ENCODE assay signal across 8 cellular contexts in genomic region chr9:96441798-96442445, GRCh38. TPM values are rescaled to one million over a fixed set of nuclear protein-coding genes. Genes with fewer than 3 reads are reported as not detected.
DNase-seq lines count a peak whose midpoint lies in the region; ATAC-seq and TF ChIP-seq lines count a peak whose summit lies in the region.

No MANE protein-coding gene starts in this region.

- in situ Hi-C loops in GM23248 (cut with MboI) = no loop called here
- in situ Hi-C loops in Panc1 (cut with HindIII; ENCODE audit: low pct_unique_long_range_greater_than_20kb, low sequenced_read_pairs) = no loop called here

- DNase-seq in GM23248 (peak; percentile 48), Panc1 (ENCODE audit: low read depth, low spot score) (no peak), foreskin keratinocyte (peak in 1 of 2 donors; percentile 38)
- DNase-seq in stimulated activated CD4-positive, alpha-beta T cell treated with anti-CD3 and anti-CD28 coated beads, Interleukin-1b, Interleukin-23, amount 100 ng/mL, for 48 hours = no peak
- no peak for DNase-seq in effector memory CD4-positive, alpha-beta T cell
- DNase-seq in stimulated activated naive CD4-positive, alpha-beta T cell treated with Interleukin-2 at 50 U/mL for 16 hours (lab: John Stamatoyannopoulos, UW) = no peak

- no peaks in the 10 kb centered on the region for H3F3A ChIP-seq in GM23248 (ENCODE audit: insufficient read depth)

- BruUV-seq in Panc1 (replicated peaks; lab: Mats Ljungman, UMichigan) = no TSS peak

- H3K9me3 ChIP-seq in GM23248 (ENCODE audit: low read depth) (no peaks in the 10 kb centered on the region), Panc1 (ENCODE audit: control insufficient read depth, insufficient read depth, low read depth, low read length) (no peaks in the 10 kb centered on the region)
- H3K9me3 ChIP-seq in effector memory CD4-positive, alpha-beta T cell (ENCODE audit: control insufficient read depth, low read length) = no peaks in the 10 kb centered on the region

- no peaks in the 10 kb centered on the region for H3K79me2 ChIP-seq in GM23248 (ENCODE audit: insufficient read depth)

- no peak overlapping the region for H2AFZ ChIP-seq in GM23248

- H3K4me3 ChIP-seq in GM23248 = no peak overlapping the region
- H3K4me3 ChIP-seq in Panc1 (ENCODE audit: low read depth in 2 of 2, low read length in 2 of 2) = no peak overlapping the region
- no peak overlapping the region for H3K4me3 ChIP-seq in effector memory CD4-positive, alpha-beta T cell (ENCODE audit: insufficient read depth, low read depth, low read length, poor library complexity, severe bottlenecking)

- H3K4me2 ChIP-seq in GM23248 (ENCODE audit: unreplicated experiment) = no peak overlapping the region

- ATAC-seq in Panc1 (peak; percentile 65; the same call in 1 of the 2 replicates), foreskin keratinocyte (peak; percentile 19), GM19324 (IDR thresholded peaks at IDR 0.05; ENCODE audit: low FRiP score, unreplicated experiment) (no peak)

- POLR2A ChIA-PET in Panc1 (lab: Charles Lee) = no interaction called here

- H3K4me1 ChIP-seq in GM23248 (ENCODE audit: insufficient read depth) (no peaks in the 10 kb centered on the region), Panc1 (ENCODE audit: control insufficient read depth, insufficient read depth, low read length) (no peaks in the 10 kb centered on the region), foreskin keratinocyte (no peaks in the 10 kb centered on the region)
- no peaks in the 10 kb centered on the region for H3K4me1 ChIP-seq in effector memory CD4-positive, alpha-beta T cell (ENCODE audit: control insufficient read depth, insufficient read depth, low read length, poor library complexity, severe bottlenecking)

- H3K9ac ChIP-seq in GM23248 = no peak overlapping the region

- H3K27ac ChIP-seq in C4-2B (no peak overlapping the region), GM23248 (no peak overlapping the region), Panc1 (ENCODE audit: low read length) (no peak overlapping the region), foreskin keratinocyte (no peak overlapping the region)
- no peak overlapping the region for H3K27ac ChIP-seq in effector memory CD4-positive, alpha-beta T cell (ENCODE audit: insufficient read depth, low read length, poor library complexity, severe bottlenecking)

- H3K36me3 ChIP-seq in GM23248 (ENCODE audit: low read depth) (no peaks in the 10 kb centered on the region), Panc1 (ENCODE audit: control insufficient read depth, insufficient read depth, low read length) (no peaks in the 10 kb centered on the region)
- H3K36me3 ChIP-seq in effector memory CD4-positive, alpha-beta T cell (ENCODE audit: control insufficient read depth, insufficient read depth, low read length) = no peaks in the 10 kb centered on the region

- no peaks in the 10 kb centered on the region for H4K20me1 ChIP-seq in GM23248 (ENCODE audit: insufficient read depth)

- CTCF ChIA-PET in Panc1 (lab: Charles Lee) = interaction anchor here (0.6 to 1.4 kb wide), 3 partner anchors 10 to 202 kb away, joined by 4 to 19 read pairs (median 15); no protein-coding TSS in a partner anchor

- 75 to 79% methylated on average over 5 of the region's 5 CpGs for WGBS in GM23248 (ENCODE audit: low coverage in 1 of 2, low lambda C conversion rate in 2 of 2, missing lambda C conversion rate in 2 of 2), 2 experiments

- TF ChIP-seq CTCF in C4-2B (conservative IDR thresholded peaks at IDR 0.05) (peak; percentile 85), Panc1 (IDR thresholded peaks at IDR 0.05) (peak; percentile 73), foreskin keratinocyte (conservative IDR thresholded peaks at IDR 0.05) (peak; percentile 81)

- no peaks in the 10 kb centered on the region for H3K9me2 ChIP-seq in GM23248 (ENCODE audit: insufficient read depth)

- H3K27me3 ChIP-seq in GM23248 (replicated peaks; ENCODE audit: insufficient read depth) (no peaks in the 10 kb centered on the region), Panc1 (ENCODE audit: control insufficient read depth, insufficient read depth, low read length) (no peaks in the 10 kb centered on the region), foreskin keratinocyte (no peaks in the 10 kb centered on the region)
- no peaks in the 10 kb centered on the region for H3K27me3 ChIP-seq in effector memory CD4-positive, alpha-beta T cell (replicated peaks; ENCODE audit: control insufficient read depth, insufficient read depth, low read length, poor library complexity, severe bottlenecking)

- intact Hi-C loops in Panc1 (cut with micrococcal nuclease; ENCODE audit: unreplicated experiment) = no loop called here

RNA-seq across cellular contexts. Expression of gene HABP4, which starts 8.0 kb away (rescaled TPM):
- total RNA-seq in GM23248 (2014; rRNA removed; shearing (Covaris generic)) = 10.4 and 13.2 TPM in 2 replicates
- 15.7 and 17.2 TPM in 2 replicates for polyA plus RNA-seq in GM23248 (2016; fragmentation: Nextera tagmentation; extraction: Ambion mirVana)
- total RNA-seq in Panc1 (2021; ENCODE audit: unreplicated experiment) = 32.3 TPM
- polyA plus RNA-seq in Panc1 (2012; ENCODE audit: insufficient read length) = 32.4 TPM
- 5.6 and 6.3 TPM in 2 replicates for total RNA-seq in foreskin keratinocyte
- polyA plus RNA-seq in foreskin keratinocyte = 6.2 and 6.4 TPM in 2 replicates

RNA-seq across cellular contexts. Expression of gene ZNF367, which starts 23.8 kb away (rescaled TPM):
- 7.3 and 9.3 TPM in 2 replicates for total RNA-seq in GM23248 (2014; rRNA removed; shearing (Covaris generic))
- polyA plus RNA-seq in GM23248 (2016; fragmentation: Nextera tagmentation; extraction: Ambion mirVana) = 2.1 and 2.8 TPM in 2 replicates
- total RNA-seq in Panc1 (2021; ENCODE audit: unreplicated experiment) = 12.4 TPM
- 3.1 TPM for polyA plus RNA-seq in Panc1 (2012; ENCODE audit: insufficient read length)
- total RNA-seq in foreskin keratinocyte = 11.7 and 11.9 TPM in 2 replicates
- polyA plus RNA-seq in foreskin keratinocyte = 3.5 and 4.3 TPM in 2 replicates

RNA-seq across cellular contexts. Expression of gene SLC35D2, which starts 58.4 kb away (rescaled TPM):
- 12.3 and 17.1 TPM in 2 replicates for total RNA-seq in GM23248 (2014; rRNA removed; shearing (Covaris generic))
- 6.0 and 8.0 TPM in 2 replicates for polyA plus RNA-seq in GM23248 (2016; fragmentation: Nextera tagmentation; extraction: Ambion mirVana)
- total RNA-seq in Panc1 (2021; ENCODE audit: unreplicated experiment) = 23.7 TPM
- polyA plus RNA-seq in Panc1 (2012; ENCODE audit: insufficient read length) = 18.0 TPM
- 15.0 and 24.1 TPM in 2 replicates for total RNA-seq in foreskin keratinocyte
- polyA plus RNA-seq in foreskin keratinocyte = 17.0 and 24.0 TPM in 2 replicates
